Comparison of ENCODE assay signal across 9 cellular contexts in the genomic region with DNA sequence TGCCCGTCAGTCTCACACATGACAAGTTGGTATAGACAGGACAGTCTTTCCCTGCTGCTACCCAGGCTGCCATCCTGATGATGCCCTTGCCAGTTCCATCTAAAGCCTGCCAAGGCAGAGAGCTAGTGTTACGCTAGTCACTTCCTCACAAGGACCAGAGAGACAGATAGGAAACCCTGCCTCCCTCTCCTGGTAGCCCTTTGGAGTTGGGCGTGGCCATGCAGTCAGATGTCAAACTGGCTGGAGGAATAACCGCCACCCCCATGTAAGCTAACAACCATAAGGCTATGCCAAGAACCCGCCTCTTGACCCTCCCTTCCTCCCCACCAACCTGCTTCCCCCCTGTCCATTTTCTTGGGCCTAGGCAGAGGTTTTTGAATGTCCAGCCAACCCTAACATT. TPM values are rescaled to one million over a fixed set of nuclear protein-coding genes. Genes with fewer than 3 reads are reported as not detected.
DNase-seq lines count a peak whose midpoint lies in the region; ATAC-seq lines count a peak whose summit lies in the region.
"Had no signal": no experiment of that assay in that cellular context is flagged by ENCODE, and none has a peak within 500 bp of the region (broad histone marks: within the 10 kb centered on the region; RNA-seq: fewer than 3 reads in every experiment).

No MANE protein-coding gene starts in this region.

- H3K27me3 Mint-ChIP-seq in central memory CD8-positive, alpha-beta T cell, result no peaks in the 10 kb centered on the region
- no peaks in the 10 kb centered on the region for H3K27me3 Mint-ChIP-seq in naive thymus-derived CD4-positive, alpha-beta T cell

- peaks cover 49% of the 10 kb centered on the region for H3K4me1 Mint-ChIP-seq in central memory CD8-positive, alpha-beta T cell
- H3K4me1 Mint-ChIP-seq in naive thymus-derived CD4-positive, alpha-beta T cell, result peaks cover 32 to 64% (median 49%) of the 10 kb centered on the region in 7 donors

- ATAC-seq in central memory CD8-positive, alpha-beta T cell (replicated peaks; ENCODE audit: extremely low read depth, poor library complexity, severe bottlenecking), result no peak
- ATAC-seq in naive thymus-derived CD4-positive, alpha-beta T cell, result no peak
- no peak for ATAC-seq in GM19328 (IDR thresholded peaks at IDR 0.05; ENCODE audit: unreplicated experiment)

- H3K4me3 Mint-ChIP-seq in central memory CD8-positive, alpha-beta T cell, result peak overlapping the region; percentile 97
- H3K4me3 Mint-ChIP-seq in naive thymus-derived CD4-positive, alpha-beta T cell, result peak overlapping the region; percentile 25 to 99 (median 88)

- H3K9me3 ChIP-seq in BLaER1, result no peaks in the 10 kb centered on the region
- no peaks in the 10 kb centered on the region for H3K9me3 ChIP-seq in naive thymus-derived CD4-positive, alpha-beta T cell (ENCODE audit: control insufficient read depth in 2 of 3, low read length in 3 of 3)

- H3K9ac ChIP-seq in BLaER1, result peak overlapping the region; percentile 95

- H3K27me3 ChIP-seq in BLaER1, result no peaks in the 10 kb centered on the region
- H3K27me3 ChIP-seq in naive thymus-derived CD4-positive, alpha-beta T cell (ENCODE audit: control insufficient read depth in 2 of 2, insufficient read depth in 2 of 2, low read length in 2 of 2), result no peaks in the 10 kb centered on the region

- POLR2A ChIA-PET in naive thymus-derived CD4-positive, alpha-beta T cell (lab: Charles Lee), result interaction anchor here (1.3 to 28.0 kb wide), 3 partner anchors 9 to 213 kb away, joined by 3 to 656 read pairs (median 8); a partner anchor contains a TSS

- peaks cover 76% of the 10 kb centered on the region for H4K20me1 ChIP-seq in BLaER1

- CTCF ChIA-PET in naive thymus-derived CD4-positive, alpha-beta T cell (lab: Charles Lee), result interaction anchor here (1.7 kb wide), 1 partner anchor 8 kb away, joined by 9 read pairs; no protein-coding TSS in a partner anchor

- peak overlapping the region; percentile 90 for H3K4me3 ChIP-seq in BLaER1
- H3K4me3 ChIP-seq in naive thymus-derived CD4-positive, alpha-beta T cell (ENCODE audit: low read length), result peak overlapping the region; percentile 16

- no peak overlapping the region for H3K27ac Mint-ChIP-seq in central memory CD8-positive, alpha-beta T cell (ENCODE audit: low read depth)
- peak overlapping the region in 7 of 9 donors; percentile 16 to 97 (median 61) for H3K27ac Mint-ChIP-seq in naive thymus-derived CD4-positive, alpha-beta T cell

- H3K9me3 Mint-ChIP-seq in central memory CD8-positive, alpha-beta T cell, result no peaks in the 10 kb centered on the region
- no peaks in the 10 kb centered on the region for H3K9me3 Mint-ChIP-seq in naive thymus-derived CD4-positive, alpha-beta T cell

- peak overlapping the region; percentile 100 for H3K4me2 ChIP-seq in BLaER1

- peaks cover 61% of the 10 kb centered on the region for H3K36me3 ChIP-seq in BLaER1
- peaks cover 0 to 58% (median 5%) of the 10 kb centered on the region in 3 experiments for H3K36me3 ChIP-seq in naive thymus-derived CD4-positive, alpha-beta T cell (ENCODE audit: control insufficient read depth in 2 of 3, insufficient read depth in 3 of 3, low read length in 3 of 3)

- intact Hi-C loops in naive thymus-derived CD4-positive, alpha-beta T cell (cut with micrococcal nuclease), result loop anchor here (5.0 to 10.0 kb wide), 5 partner anchors 414 to 1642 kb away; a partner anchor contains a TSS

- H3K36me3 Mint-ChIP-seq in central memory CD8-positive, alpha-beta T cell (ENCODE audit: insufficient read depth), result peaks cover 23% of the 10 kb centered on the region
- H3K36me3 Mint-ChIP-seq in naive thymus-derived CD4-positive, alpha-beta T cell, result peaks cover 0 to 16% (median 0%) of the 10 kb centered on the region in 5 donors

- no peak overlapping the region for H3K27ac ChIP-seq in BLaER1
- peak overlapping the region; percentile 93 for H3K27ac ChIP-seq in naive thymus-derived CD4-positive, alpha-beta T cell (ENCODE audit: low read depth, low read length)

- H3K4me1 ChIP-seq in BLaER1, result peaks cover 50% of the 10 kb centered on the region
- H3K4me1 ChIP-seq in naive thymus-derived CD4-positive, alpha-beta T cell (ENCODE audit: control insufficient read depth in 2 of 2, insufficient read depth in 2 of 2, low read length in 2 of 2), result peaks cover 33 to 34% of the 10 kb centered on the region in 2 donors

- DNase-seq in LHCN-M2 (ENCODE audit: low read depth) (peak; percentile 37), NCI-H524 (lab: John Stamatoyannopoulos, UW) (no peak), activated gamma-delta T cell treated with Interleukin-2 at 50 U/mL for 16 hours (no peak), putamen (ENCODE audit: low spot score) (no peak)
- DNase-seq in central memory CD8-positive, alpha-beta T cell (ENCODE audit: low spot score in 2 of 2), result no peak
- DNase-seq in naive thymus-derived CD4-positive, alpha-beta T cell, result no peak
- DNase-seq: activated CD8-positive, alpha-beta memory T cell treated with anti-CD3 and anti-CD28 coated beads for 24 hours had no signal

RNA-seq across cellular contexts. Expression of a gene that starts 2.8 kb away (rescaled TPM):
- total RNA-seq in LHCN-M2 (2014; rRNA removed), result 67.8 and 76.5 TPM in 2 replicates
- 39.4 TPM for polyA plus RNA-seq in LHCN-M2 (2012)
- total RNA-seq in naive thymus-derived CD4-positive, alpha-beta T cell, result 10 to 100 TPM; 17.7 to 32.4 (median 19.9) TPM
- polyA plus RNA-seq in naive thymus-derived CD4-positive, alpha-beta T cell, result 10 to 100 TPM; 26.0 to 40.9 TPM

RNA-seq across cellular contexts. Expression of a gene that starts 5.9 kb away (rescaled TPM):
- total RNA-seq in LHCN-M2 (2014; rRNA removed), result 37.9 and 42.3 TPM in 2 replicates
- polyA plus RNA-seq in LHCN-M2 (2012), result 31.2 TPM
- 10 to 100 TPM; 23.3 to 42.6 (median 32.8) TPM for total RNA-seq in naive thymus-derived CD4-positive, alpha-beta T cell
- 10 to 100 TPM; 42.4 to 52.9 TPM for polyA plus RNA-seq in naive thymus-derived CD4-positive, alpha-beta T cell

RNA-seq across cellular contexts. Expression of a gene that starts 6.0 kb away (rescaled TPM):
- 23.9 and 27.8 TPM in 2 replicates for total RNA-seq in LHCN-M2 (2014; rRNA removed)
- 25.0 TPM for polyA plus RNA-seq in LHCN-M2 (2012)
- 10 to 100 TPM; 35.3 to 48.9 (median 47.7) TPM for total RNA-seq in naive thymus-derived CD4-positive, alpha-beta T cell
- 10 to 100 TPM; 27.2 to 36.2 TPM for polyA plus RNA-seq in naive thymus-derived CD4-positive, alpha-beta T cell

RNA-seq across cellular contexts. Expression of a gene that starts 11.0 kb away (rescaled TPM):
- 1.3 and 1.9 TPM in 2 replicates for total RNA-seq in LHCN-M2 (2014; rRNA removed)
- polyA plus RNA-seq in LHCN-M2 (2012), result 1.1 TPM
- 1 to 10 TPM in 4 of 5 experiments, under 1 TPM in 1; 0.91 to 3.8 (median 2.8) TPM for total RNA-seq in naive thymus-derived CD4-positive, alpha-beta T cell
- under 1 TPM; 0.07 to 0.30 TPM for polyA plus RNA-seq in naive thymus-derived CD4-positive, alpha-beta T cell

RNA-seq across cellular contexts. Expression of a gene that starts 15.9 kb away (rescaled TPM):
- total RNA-seq in LHCN-M2 (2014; rRNA removed), result 26.3 and 32.4 TPM in 2 replicates
- 33.2 TPM for polyA plus RNA-seq in LHCN-M2 (2012)
- 100 to 1,000 TPM in 1 of 5 experiments, 10 to 100 TPM in 4; 39.4 to 105 (median 69.6) TPM for total RNA-seq in naive thymus-derived CD4-positive, alpha-beta T cell
- 10 to 100 TPM; 32.7 to 47.9 TPM for polyA plus RNA-seq in naive thymus-derived CD4-positive, alpha-beta T cell
